ENCODE assay signal across 19 cellular contexts in the genomic region with DNA sequence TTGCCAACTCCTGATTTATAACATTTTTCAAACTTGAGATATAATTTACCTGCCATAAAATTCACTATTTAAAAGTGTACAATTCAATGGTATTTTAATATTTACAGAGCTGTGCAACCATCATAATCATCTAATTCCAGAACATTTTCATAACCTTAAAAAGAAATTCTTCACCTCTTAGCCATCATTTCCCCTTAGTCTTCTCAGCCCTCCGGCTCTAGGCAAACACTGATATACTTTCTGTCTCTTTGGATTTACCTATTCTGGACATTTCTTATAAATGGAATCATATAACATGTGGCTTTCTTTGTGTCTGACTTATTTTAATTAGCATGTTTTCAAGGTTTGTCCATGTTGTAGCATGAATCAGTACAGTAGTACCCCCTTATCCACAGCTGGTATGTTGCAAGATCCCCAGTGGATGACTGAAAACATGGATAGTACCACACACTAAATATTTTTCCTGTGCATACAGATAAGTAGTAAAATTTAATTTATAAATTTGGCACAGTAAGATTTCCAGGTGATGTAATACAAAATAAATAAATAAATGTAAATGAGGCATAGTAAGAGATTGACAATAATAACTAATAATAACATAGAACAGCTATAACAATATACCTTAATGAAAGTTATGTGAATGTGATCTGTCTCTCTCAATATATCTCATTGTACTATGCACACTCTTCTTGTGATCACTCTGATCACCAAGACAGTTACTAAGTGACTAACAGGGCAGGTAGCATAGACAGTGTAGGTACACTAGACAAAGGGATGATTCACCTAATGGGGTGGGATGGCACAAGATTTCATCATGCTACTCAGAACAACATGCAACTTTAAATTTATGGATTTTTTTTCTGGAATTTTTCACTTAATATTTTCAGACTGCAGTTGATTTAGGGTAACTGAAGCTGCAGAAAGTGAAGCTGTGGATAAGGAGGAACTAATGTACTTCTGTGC.
DNase-seq lines count a peak whose midpoint lies in the region; ATAC-seq, FAIRE-seq and TF ChIP-seq lines count a peak whose summit lies in the region.
"Had no signal": no experiment of that assay in that cellular context is flagged by ENCODE, and none has a peak within 500 bp of the region (broad histone marks: within the 10 kb centered on the region; RNA-seq: fewer than 3 reads in every experiment).

No MANE protein-coding gene starts in this region.

- POLR2A ChIA-PET in A549 (lab: Yijun Ruan, JAX), result no interaction called here

- H3K27ac ChIP-seq in A549, result peak overlapping the region; percentile 72 to 74; a peak in 4 of 6 replicates
- H3K27ac ChIP-seq in GM23248, result peak overlapping the region; percentile 14; the same call in 1 of the 2 replicates
- H3K27ac ChIP-seq: heart left ventricle, HL-60, testis had no signal

- no peak for TF ChIP-seq CTCF in A549 (IDR thresholded peaks at IDR 0.05)
- no peak for TF ChIP-seq CTCF in fibroblast of villous mesenchyme (IDR thresholded peaks at IDR 0.05; ENCODE audit: insufficient read depth, low read depth, low read length)
- no peak for TF ChIP-seq CTCF in mucosa of descending colon (IDR thresholded peaks at IDR 0.05)

- ATAC-seq in A549, result peak; percentile 62 to 97
- no peak for ATAC-seq in mucosa of descending colon
- ATAC-seq: heart left ventricle had no signal

- intact Hi-C loops in mucosa of descending colon (cut with DNase I, micrococcal nuclease), result no loop called here

- H4K20me1 ChIP-seq in GM23248 (ENCODE audit: insufficient read depth), result no peaks in the 10 kb centered on the region

- 88% methylated on average over 1 of the region's 1 CpG for WGBS in A549 (ENCODE audit: missing lambda C conversion rate)
- whole genome bisulfite sequencing in GM23248 (ENCODE audit: low coverage in 1 of 2, low lambda C conversion rate in 2 of 2, missing lambda C conversion rate in 2 of 2), 2 experiments, result 92 to 100% methylated on average over 1 of the region's 1 CpG

- no peaks in the 10 kb centered on the region for H3F3A ChIP-seq in GM23248 (ENCODE audit: insufficient read depth)

- TF ChIP-seq RAD21 in A549 (conservative IDR thresholded peaks at IDR 0.05 in 1 of 2, IDR thresholded peaks at IDR 0.05 in 1 of 2), result no peak

- DNase-seq in A549 (ENCODE audit: low read depth in 1 of 2, low spot score in 1 of 2) (peak in 1 of 2 experiments; percentile 40), GM23248 (peak; percentile 29), SW480 (ENCODE audit: low spot score) (peak; percentile 93), fibroblast of villous mesenchyme (ENCODE audit: low read depth) (peak; percentile 20), mucosa of descending colon (no peak), cerebellar cortex (ENCODE audit: low spot score) (no peak), NCI-H2107 treated with DMSO at 0.1 percent for 48 hours (lab: John Stamatoyannopoulos, UW; ENCODE audit: unreplicated experiment) (no peak)
- no peak for DNase-seq in activated CD8-positive, alpha-beta memory T cell treated with anti-CD3 and anti-CD28 coated beads for 24 hours
- DNase-seq: activated CD4-positive, alpha-beta memory T cell treated with anti-CD3 and anti-CD28 coated beads, Interleukin-2, amount 10 ng/mL, durations not matched to agents 7 days and 5 days; DND-41; heart left ventricle; NCI-H2029 treated with DMSO at 0.1 percent for 48 hours; NCI-H748 treated with DMSO at 0.1 percent for 48 hours; Right ventricle myocardium superior; stimulated activated CD4-positive, alpha-beta T cell treated with anti-CD3 and anti-CD28 coated beads, Interleukin-15, amount 100 ng/mL, for 24 hours; T1000; testis had no signal

- no peak for FAIRE-seq in A549 (lab: Jason Lieb, UNC)
- FAIRE-seq: endothelial cell of umbilical vein had no signal

- peaks cover 10% of the 10 kb centered on the region; the same call in 1 of the 2 replicates for H3K79me2 ChIP-seq in GM23248 (ENCODE audit: insufficient read depth)

- H3K4me2 ChIP-seq in A549, result peak overlapping the region; percentile 46
- H3K4me2 ChIP-seq in GM23248 (ENCODE audit: unreplicated experiment), result no peak overlapping the region

- H3K36me3 ChIP-seq in GM23248 (ENCODE audit: low read depth), result peaks cover 50% of the 10 kb centered on the region
- H3K36me3 ChIP-seq in mucosa of descending colon (ENCODE audit: low read depth), result peaks cover 12% of the 10 kb centered on the region

- no peaks in the 10 kb centered on the region for H3K9me3 ChIP-seq in A549
- H3K9me3 ChIP-seq in GM23248 (ENCODE audit: low read depth), result no peaks in the 10 kb centered on the region
- no peaks in the 10 kb centered on the region for H3K9me3 ChIP-seq in mucosa of descending colon
- H3K9me3 ChIP-seq: heart left ventricle, testis had no signal

- H3K4me1 ChIP-seq in A549 (peaks cover 43% of the 10 kb centered on the region; the same call in 2 of the 3 replicates), GM23248 (ENCODE audit: insufficient read depth) (peaks cover 16% of the 10 kb centered on the region), mucosa of descending colon (ENCODE audit: low read depth) (no peaks in the 10 kb centered on the region)
- H3K4me1 ChIP-seq: testis had no signal

- no peaks in the 10 kb centered on the region for H3K27me3 ChIP-seq in GM23248 (replicated peaks; ENCODE audit: insufficient read depth)
- H3K27me3 ChIP-seq: heart left ventricle, testis had no signal

- no peaks in the 10 kb centered on the region for H3K9me2 ChIP-seq in GM23248 (ENCODE audit: insufficient read depth)

- CTCF ChIA-PET in A549 (lab: Yijun Ruan, JAX), result interaction anchor here (0.7 to 1.1 kb wide), 3 partner anchors 15 to 107 kb away, joined by 4 to 5 read pairs (median 5); no protein-coding TSS in a partner anchor

- no peak for TF ChIP-seq EP300 in A549 (IDR thresholded peaks at IDR 0.05)

- in situ Hi-C loops in GM23248 (cut with MboI), result no loop called here

- no peak overlapping the region for H3K9ac ChIP-seq in GM23248

- no peak overlapping the region for H2AFZ ChIP-seq in GM23248

- TF ChIP-seq POLR2A in A549 (IDR thresholded peaks at IDR 0.05; ENCODE audit: low read length), result no peak

- H3K4me3 ChIP-seq in A549 (no peak overlapping the region), GM23248 (no peak overlapping the region), fibroblast of villous mesenchyme (ENCODE audit: low read depth, low read length) (no peak overlapping the region), mucosa of descending colon (no peak overlapping the region)
- H3K4me3 ChIP-seq: heart left ventricle, testis had no signal

TF ChIP-seq in A549, 52 proteins besides CTCF, POLR2A, EP300 and RAD21:
- TF ChIP-seq, protein P1, sequence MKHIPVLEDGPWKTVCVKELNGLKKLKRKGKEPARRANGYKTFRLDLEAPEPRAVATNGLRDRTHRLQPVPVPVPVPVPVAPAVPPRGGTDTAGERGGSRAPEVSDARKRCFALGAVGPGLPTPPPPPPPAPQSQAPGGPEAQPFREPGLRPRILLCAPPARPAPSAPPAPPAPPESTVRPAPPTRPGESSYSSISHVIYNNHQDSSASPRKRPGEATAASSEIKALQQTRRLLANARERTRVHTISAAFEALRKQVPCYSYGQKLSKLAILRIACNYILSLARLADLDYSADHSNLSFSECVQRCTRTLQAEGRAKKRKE (CRISPR knock-in tag; IDR thresholded peaks at IDR 0.05; ENCODE audit: low read depth), result no peak
- no peak for TF ChIP-seq MAZ (IDR thresholded peaks at IDR 0.05; ENCODE audit: borderline replicate concordance, low read depth, low read length)
- 0 out of 2 replicates have a peak, but pooled peaks have one; percentile 35 for TF ChIP-seq FOSL2 (IDR thresholded peaks at IDR 0.05)
- TF ChIP-seq FOSL2 (CRISPR knock-in tag; IDR thresholded peaks at IDR 0.05), result no peak
- no peak for TF ChIP-seq GATA3 (IDR thresholded peaks at IDR 0.05; ENCODE audit: borderline replicate concordance)
- no peak for TF ChIP-seq ZSCAN20 (CRISPR knock-in tag; IDR thresholded peaks at IDR 0.05)
- no peak for TF ChIP-seq EHMT2 (IDR thresholded peaks at IDR 0.05; ENCODE audit: low read depth)
- no peak for TF ChIP-seq CBX2 (IDR thresholded peaks at IDR 0.05; ENCODE audit: borderline replicate concordance, low read depth)
- no peak for TF ChIP-seq RNF2 (IDR thresholded peaks at IDR 0.05; ENCODE audit: borderline replicate concordance, low read depth)
- TF ChIP-seq JUNB (IDR thresholded peaks at IDR 0.05), result peak; percentile 19; the same call in 1 of the 2 replicates
- TF ChIP-seq PHF8 (IDR thresholded peaks at IDR 0.05; ENCODE audit: borderline replicate concordance, low read depth), result no peak
- TF ChIP-seq BHLHE40 (IDR thresholded peaks at IDR 0.05; ENCODE audit: low read depth, low read length), result no peak

Comparison
In these comparisons a context has a peak if more than half of its experiments do, and no peak if none do; other contexts are left out.
1. DNase-seq: peak in GM23248 (single experiment), SW480 (single experiment) and fibroblast of villous mesenchyme (single experiment); none in activated CD8-positive, alpha-beta memory T cell treated with anti-CD3 and anti-CD28 coated beads for 24 hours (single experiment), mucosa of descending colon (0 of 3), cerebellar cortex (single experiment) and NCI-H2107 treated with DMSO at 0.1 percent for 48 hours (single experiment).